Comparison of ENCODE assay signal across 1 cellular context in the genomic region with DNA sequence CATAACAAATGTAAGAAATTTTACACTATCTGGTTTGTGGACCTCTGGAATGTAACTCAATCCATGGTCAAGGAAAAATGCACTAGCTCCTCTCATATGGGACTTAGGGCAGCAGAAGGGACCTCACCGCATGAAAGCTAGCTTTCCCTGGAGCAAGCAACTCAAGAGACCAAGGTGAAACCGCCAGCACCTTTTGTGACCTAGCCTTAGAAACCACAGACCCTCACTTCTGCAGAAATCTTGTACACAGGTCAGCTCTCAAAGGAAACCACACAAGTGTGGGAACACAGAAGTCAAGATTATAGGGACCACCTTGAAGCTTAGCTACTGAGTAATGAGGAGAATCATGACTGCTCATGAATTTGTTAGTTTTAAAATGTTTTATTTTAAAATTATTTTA.
TF ChIP-seq lines count a peak whose summit lies in the region.

No MANE protein-coding gene starts in this region.

TF ChIP-seq in GM23338, 12 proteins besides CTCF, POLR2A, EP300 and RAD21 (continued from another document):
- TF ChIP-seq, protein P1, sequence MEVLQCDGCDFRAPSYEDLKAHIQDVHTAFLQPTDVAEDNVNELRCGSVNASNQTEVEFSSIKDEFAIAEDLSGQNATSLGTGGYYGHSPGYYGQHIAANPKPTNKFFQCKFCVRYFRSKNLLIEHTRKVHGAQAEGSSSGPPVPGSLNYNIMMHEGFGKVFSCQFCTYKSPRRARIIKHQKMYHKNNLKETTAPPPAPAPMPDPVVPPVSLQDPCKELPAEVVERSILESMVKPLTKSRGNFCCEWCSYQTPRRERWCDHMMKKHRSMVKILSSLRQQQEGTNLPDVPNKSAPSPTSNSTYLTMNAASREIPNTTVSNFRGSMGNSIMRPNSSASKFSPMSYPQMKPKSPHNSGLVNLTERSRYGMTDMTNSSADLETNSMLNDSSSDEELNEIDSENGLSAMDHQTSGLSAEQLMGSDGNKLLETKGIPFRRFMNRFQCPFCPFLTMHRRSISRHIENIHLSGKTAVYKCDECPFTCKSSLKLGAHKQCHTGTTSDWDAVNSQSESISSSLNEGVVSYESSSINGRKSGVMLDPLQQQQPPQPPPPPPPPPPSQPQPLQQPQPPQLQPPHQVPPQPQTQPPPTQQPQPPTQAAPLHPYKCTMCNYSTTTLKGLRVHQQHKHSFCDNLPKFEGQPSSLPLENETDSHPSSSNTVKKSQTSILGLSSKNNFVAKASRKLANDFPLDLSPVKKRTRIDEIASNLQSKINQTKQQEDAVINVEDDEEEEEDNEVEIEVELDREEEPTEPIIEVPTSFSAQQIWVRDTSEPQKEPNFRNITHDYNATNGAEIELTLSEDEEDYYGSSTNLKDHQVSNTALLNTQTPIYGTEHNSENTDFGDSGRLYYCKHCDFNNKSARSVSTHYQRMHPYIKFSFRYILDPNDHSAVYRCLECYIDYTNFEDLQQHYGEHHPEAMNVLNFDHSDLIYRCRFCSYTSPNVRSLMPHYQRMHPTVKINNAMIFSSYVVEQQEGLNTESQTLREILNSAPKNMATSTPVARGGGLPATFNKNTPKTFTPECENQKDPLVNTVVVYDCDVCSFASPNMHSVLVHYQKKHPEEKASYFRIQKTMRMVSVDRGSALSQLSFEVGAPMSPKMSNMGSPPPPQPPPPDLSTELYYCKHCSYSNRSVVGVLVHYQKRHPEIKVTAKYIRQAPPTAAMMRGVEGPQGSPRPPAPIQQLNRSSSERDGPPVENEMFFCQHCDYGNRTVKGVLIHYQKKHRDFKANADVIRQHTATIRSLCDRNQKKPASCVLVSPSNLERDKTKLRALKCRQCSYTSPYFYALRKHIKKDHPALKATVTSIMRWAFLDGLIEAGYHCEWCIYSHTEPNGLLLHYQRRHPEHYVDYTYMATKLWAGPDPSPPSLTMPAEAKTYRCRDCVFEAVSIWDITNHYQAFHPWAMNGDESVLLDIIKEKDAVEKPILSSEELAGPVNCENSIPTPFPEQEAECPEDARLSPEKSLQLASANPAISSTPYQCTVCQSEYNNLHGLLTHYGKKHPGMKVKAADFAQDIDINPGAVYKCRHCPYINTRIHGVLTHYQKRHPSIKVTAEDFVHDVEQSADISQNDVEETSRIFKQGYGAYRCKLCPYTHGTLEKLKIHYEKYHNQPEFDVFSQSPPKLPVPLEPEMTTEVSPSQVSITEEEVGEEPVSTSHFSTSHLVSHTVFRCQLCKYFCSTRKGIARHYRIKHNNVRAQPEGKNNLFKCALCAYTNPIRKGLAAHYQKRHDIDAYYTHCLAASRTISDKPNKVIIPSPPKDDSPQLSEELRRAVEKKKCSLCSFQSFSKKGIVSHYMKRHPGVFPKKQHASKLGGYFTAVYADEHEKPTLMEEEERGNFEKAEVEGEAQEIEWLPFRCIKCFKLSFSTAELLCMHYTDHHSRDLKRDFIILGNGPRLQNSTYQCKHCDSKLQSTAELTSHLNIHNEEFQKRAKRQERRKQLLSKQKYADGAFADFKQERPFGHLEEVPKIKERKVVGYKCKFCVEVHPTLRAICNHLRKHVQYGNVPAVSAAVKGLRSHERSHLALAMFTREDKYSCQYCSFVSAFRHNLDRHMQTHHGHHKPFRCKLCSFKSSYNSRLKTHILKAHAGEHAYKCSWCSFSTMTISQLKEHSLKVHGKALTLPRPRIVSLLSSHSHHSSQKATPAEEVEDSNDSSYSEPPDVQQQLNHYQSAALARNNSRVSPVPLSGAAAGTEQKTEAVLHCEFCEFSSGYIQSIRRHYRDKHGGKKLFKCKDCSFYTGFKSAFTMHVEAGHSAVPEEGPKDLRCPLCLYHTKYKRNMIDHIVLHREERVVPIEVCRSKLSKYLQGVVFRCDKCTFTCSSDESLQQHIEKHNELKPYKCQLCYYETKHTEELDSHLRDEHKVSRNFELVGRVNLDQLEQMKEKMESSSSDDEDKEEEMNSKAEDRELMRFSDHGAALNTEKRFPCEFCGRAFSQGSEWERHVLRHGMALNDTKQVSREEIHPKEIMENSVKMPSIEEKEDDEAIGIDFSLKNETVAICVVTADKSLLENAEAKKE (CRISPR knock-in tag; IDR thresholded peaks at IDR 0.05): peak; percentile 70; the same call in 1 of the 2 replicates
